In the genomic region with DNA sequence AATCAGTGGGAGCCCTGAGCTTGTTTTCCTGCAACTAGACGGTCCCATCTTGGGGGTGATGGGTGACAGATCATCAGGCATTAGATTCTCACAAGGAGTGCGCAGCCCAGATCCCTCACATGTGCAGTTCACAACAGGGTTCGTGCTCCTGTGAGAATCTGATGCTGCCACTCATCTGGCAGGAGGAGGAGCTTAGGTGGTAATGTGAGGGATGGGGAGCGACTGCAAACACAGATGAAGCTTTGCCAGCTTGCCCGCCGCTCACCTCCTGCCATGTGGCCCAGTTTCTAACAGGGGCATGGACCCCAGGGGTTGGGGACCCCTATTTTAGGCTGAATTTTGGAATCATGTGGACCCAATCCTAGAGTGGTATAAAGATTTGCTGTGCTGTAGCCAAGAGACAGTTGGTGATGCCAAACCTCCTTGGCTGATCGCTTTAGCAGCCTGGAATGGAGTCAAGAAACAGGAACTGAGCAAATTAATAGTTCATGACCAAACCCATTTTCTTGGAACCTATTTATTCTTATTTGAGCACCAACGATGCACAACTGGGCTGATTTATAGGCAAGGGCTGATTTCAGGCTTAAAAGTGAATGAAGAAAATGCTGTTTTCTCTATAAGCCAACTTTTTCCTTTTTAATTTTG, we compare ENCODE assay signal across 7 cellular contexts.
"Had no signal": no experiment of that assay in that cellular context is flagged by ENCODE, and none has a peak within 500 bp of the region (broad histone marks: within the 10 kb centered on the region; RNA-seq: fewer than 3 reads in every experiment).

No MANE protein-coding gene starts in this region.

- H3K4me3 Mint-ChIP-seq: activated T-cell treated with anti-CD3 and anti-CD28 coated beads, Interleukin-2, amount 50 U/mL, for 4 hours; effector memory CD8-positive, alpha-beta T cell; T-helper 2 cell treated with Interferon-gamma antibody and Interleukin-4, amounts not matched to agents 5 μg/mL and 100 μg/mL, for 36 hours had no signal

- H3K9me3 Mint-ChIP-seq: activated T-cell treated with anti-CD3 and anti-CD28 coated beads, Interleukin-2, amount 50 U/mL, for 4 hours; effector memory CD8-positive, alpha-beta T cell; T-helper 2 cell treated with Interferon-gamma antibody and Interleukin-4, amounts not matched to agents 5 μg/mL and 100 μg/mL, for 36 hours had no signal

- H3K27me3 Mint-ChIP-seq: effector memory CD8-positive, alpha-beta T cell had no signal

- DNase-seq: activated CD4-positive, alpha-beta T cell treated with anti-CD3 and anti-CD28 coated beads, Interleukin-2, amount 50 U/mL, for 1 hour; activated T-cell treated with anti-CD3 and anti-CD28 coated beads, Interleukin-2, amount 50 U/mL, for 4 hours; effector memory CD8-positive, alpha-beta T cell; lower lobe of right lung; stimulated activated CD4-positive, alpha-beta T cell treated with anti-CD3 and anti-CD28 coated beads, Interleukin-4, amount 100 ng/mL, for 1 hour; stomach had no signal

- H3K27ac Mint-ChIP-seq: T-helper 2 cell treated with Interferon-gamma antibody and Interleukin-4, amounts not matched to agents 5 μg/mL and 100 μg/mL, for 36 hours had no signal

- ATAC-seq: activated T-cell treated with anti-CD3 and anti-CD28 coated beads, Interleukin-2, amount 50 U/mL, for 4 hours; effector memory CD8-positive, alpha-beta T cell; lower lobe of right lung had no signal
